In the genomic region with DNA sequence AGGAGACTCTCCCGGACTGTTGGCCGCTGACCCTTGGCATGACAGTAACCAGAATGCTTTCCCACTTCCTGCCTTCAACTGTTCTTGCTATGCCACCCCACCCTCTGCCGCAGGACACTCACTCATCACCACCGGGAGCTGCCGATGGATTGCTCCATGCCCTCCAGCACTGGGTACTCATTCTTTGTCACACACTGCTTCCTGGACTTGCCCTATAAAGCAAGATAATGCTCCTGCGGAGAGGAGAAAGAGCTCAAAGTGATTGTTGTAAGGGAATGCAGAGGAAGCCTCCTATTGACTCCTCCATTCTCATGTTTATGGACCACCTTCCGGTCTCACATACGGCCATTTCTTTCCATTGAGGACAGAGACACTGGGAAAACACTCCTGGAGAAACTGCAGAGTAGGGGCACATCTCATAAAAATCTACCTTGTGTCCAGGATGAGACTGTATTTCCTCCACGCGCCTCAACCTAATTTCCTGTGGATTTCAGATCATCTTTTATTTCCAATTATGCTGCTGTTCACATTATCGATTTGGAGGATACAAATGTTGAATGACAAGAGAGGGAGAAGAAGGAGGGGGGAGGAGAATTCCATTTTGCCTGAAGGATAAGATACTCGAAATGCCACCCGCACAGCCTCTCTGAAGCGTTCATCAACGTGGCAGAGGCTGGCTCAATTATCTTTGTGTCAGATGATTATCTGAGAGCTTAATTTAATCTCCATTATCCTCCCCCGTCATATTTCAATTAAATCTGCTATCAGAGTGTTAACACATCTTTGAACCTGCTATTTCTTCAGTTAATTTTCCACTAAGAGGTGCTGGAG, we compare ENCODE assay signal across 11 cellular contexts.
A peak's percentile ranks its signal among the peaks of the same experiment; 100 is the strongest.
DNase-seq lines count a peak whose midpoint lies in the region; ATAC-seq, FAIRE-seq and TF ChIP-seq lines count a peak whose summit lies in the region.
"Had no signal": no experiment of that assay in that cellular context is flagged by ENCODE, and none has a peak within 500 bp of the region (broad histone marks: within the 10 kb centered on the region; RNA-seq: fewer than 3 reads in every experiment).

No MANE protein-coding gene starts in this region.

- 37% methylated on average over 12 of the region's 16 CpGs for WGBS in mesenchymal stem cell

- CTCF ChIA-PET in activated CD4-positive, alpha-beta memory T cell treated with anti-CD3 and anti-CD28 coated beads for 36 hours (lab: Charles Lee): no interaction called here

- H3K4me3 Mint-ChIP-seq in activated CD4-positive, alpha-beta memory T cell treated with anti-CD3 and anti-CD28 coated beads for 36 hours: no peak overlapping the region

- H4K91ac ChIP-seq in mesenchymal stem cell (ENCODE audit: low read length): no peak overlapping the region

- H3K4me2 ChIP-seq in BLaER1 (peak overlapping the region; percentile 19; the same call in 1 of the 2 replicates), mesenchymal stem cell (ENCODE audit: low read length, poor library complexity, severe bottlenecking) (no peak overlapping the region)
- H3K4me2 ChIP-seq: KMS-11 had no signal

- intact Hi-C loops in activated CD4-positive, alpha-beta memory T cell treated with anti-CD3 and anti-CD28 coated beads for 36 hours (cut with micrococcal nuclease): no loop called here

- H2BK120ac ChIP-seq in mesenchymal stem cell (ENCODE audit: low read depth, low read length): no peak overlapping the region

- H3K27ac ChIP-seq in BLaER1: no peak overlapping the region
- H3K27ac ChIP-seq in HUES48 (ENCODE audit: low read depth, low read length): peak overlapping the region; percentile 85
- H3K27ac ChIP-seq in mesenchymal stem cell (ENCODE audit: low read length, poor library complexity, severe bottlenecking): no peak overlapping the region
- H3K27ac ChIP-seq: ascending aorta, KMS-11 had no signal

- no peaks in the 10 kb centered on the region for H3K27me3 ChIP-seq in BLaER1
- H3K27me3 ChIP-seq in HUES48 (ENCODE audit: control insufficient read depth, insufficient read depth, low read length): peaks cover 65% of the 10 kb centered on the region
- H3K27me3 ChIP-seq in bronchial epithelial cell (ENCODE audit: control insufficient read depth, insufficient read depth, low read length): no peaks in the 10 kb centered on the region
- peaks cover 0 to 7% of the 10 kb centered on the region in 2 experiments for H3K27me3 ChIP-seq in mesenchymal stem cell (ENCODE audit: control insufficient read depth in 1 of 2, insufficient read depth in 1 of 2, low read length in 2 of 2)
- H3K27me3 ChIP-seq: ascending aorta had no signal

- no peak overlapping the region for H4K8ac ChIP-seq in mesenchymal stem cell (ENCODE audit: low read length)

- H2BK15ac ChIP-seq in mesenchymal stem cell (ENCODE audit: low read depth, poor library complexity, severe bottlenecking): no peak overlapping the region

- no peak for ATAC-seq in HG03460 (IDR thresholded peaks at IDR 0.05; ENCODE audit: unreplicated experiment)

- H3K36me3 Mint-ChIP-seq in activated CD4-positive, alpha-beta memory T cell treated with anti-CD3 and anti-CD28 coated beads for 36 hours: no peaks in the 10 kb centered on the region

- H3K18ac ChIP-seq in mesenchymal stem cell (ENCODE audit: low read depth in 1 of 2, low read length in 2 of 2): no peak overlapping the region

- H3K9me3 ChIP-seq in BLaER1: no peaks in the 10 kb centered on the region
- no peaks in the 10 kb centered on the region for H3K9me3 ChIP-seq in HUES48 (ENCODE audit: control insufficient read depth, insufficient read depth, low read length)
- H3K9me3 ChIP-seq in mesenchymal stem cell (ENCODE audit: control insufficient read depth, low read length): no peaks in the 10 kb centered on the region
- H3K9me3 ChIP-seq: ascending aorta had no signal

- peaks cover 8% of the 10 kb centered on the region; the same call in 1 of the 2 replicates for H3K4me1 ChIP-seq in BLaER1
- peaks cover 17% of the 10 kb centered on the region for H3K4me1 ChIP-seq in HUES48 (ENCODE audit: control insufficient read depth, insufficient read depth, low read length)
- H3K4me1 ChIP-seq in mesenchymal stem cell (ENCODE audit: control insufficient read depth, insufficient read depth, low read depth, low read length): peaks cover 3% of the 10 kb centered on the region
- H3K4me1 ChIP-seq: ascending aorta had no signal

- peak overlapping the region in 1 of 2 experiments; percentile 25 for H2BK12ac ChIP-seq in mesenchymal stem cell (ENCODE audit: low read length in 2 of 2)

- H2AFZ ChIP-seq in mesenchymal stem cell (ENCODE audit: low read depth, low read length): peak overlapping the region; percentile 42

- peak overlapping the region in 1 of 2 experiments; percentile 38 for H3K14ac ChIP-seq in mesenchymal stem cell (ENCODE audit: low read length in 2 of 2)

- peak; percentile 81 for DNase-seq in bronchial epithelial cell (ENCODE audit: low read depth)
- peak; percentile 36 for DNase-seq in mesenchymal stem cell
- DNase-seq in activated CD4-positive, alpha-beta memory T cell treated with anti-CD3 and anti-CD28 coated beads for 36 hours: no peak
- no peak for DNase-seq in stimulated activated CD4-positive, alpha-beta T cell treated with anti-CD3 and anti-CD28 coated beads, Interleukin-2, amount 100 ng/mL, for 24 hours
- no peak for DNase-seq in activated CD4-positive, alpha-beta T cell treated with anti-CD3 and anti-CD28 coated beads, Interleukin-2, amount 50 U/mL, for 48 hours
- DNase-seq: RPMI8226 had no signal

- no peaks in the 10 kb centered on the region for H4K20me1 ChIP-seq in BLaER1

- no peaks in the 10 kb centered on the region for H3K79me1 ChIP-seq in mesenchymal stem cell (replicated peaks; ENCODE audit: low read length, poor library complexity, severe bottlenecking)

- peak; percentile 97 for FAIRE-seq in bronchial epithelial cell (lab: Jason Lieb, UNC)

- no peak overlapping the region for H2AK5ac ChIP-seq in mesenchymal stem cell (ENCODE audit: low read length, severe bottlenecking)

- H3K27ac Mint-ChIP-seq in activated CD4-positive, alpha-beta memory T cell treated with anti-CD3 and anti-CD28 coated beads for 36 hours: no peak overlapping the region

- H3K36me3 ChIP-seq in BLaER1: no peaks in the 10 kb centered on the region
- H3K36me3 ChIP-seq in HUES48 (ENCODE audit: control insufficient read depth, insufficient read depth, low read length): no peaks in the 10 kb centered on the region
- H3K36me3 ChIP-seq in bronchial epithelial cell (ENCODE audit: control insufficient read depth, insufficient read depth, low read length): no peaks in the 10 kb centered on the region
- no peaks in the 10 kb centered on the region for H3K36me3 ChIP-seq in mesenchymal stem cell (ENCODE audit: control insufficient read depth in 1 of 2, insufficient read depth in 2 of 2, low read depth in 1 of 2, low read length in 2 of 2)
- H3K36me3 ChIP-seq: ascending aorta had no signal

- POLR2A ChIA-PET in activated CD4-positive, alpha-beta memory T cell treated with anti-CD3 and anti-CD28 coated beads for 36 hours (lab: Charles Lee): no interaction called here

- no peak overlapping the region for H3K4ac ChIP-seq in mesenchymal stem cell (ENCODE audit: low read depth in 1 of 2, low read length in 2 of 2)

- TF ChIP-seq CTCF in bronchial epithelial cell (IDR thresholded peaks at IDR 0.05; ENCODE audit: insufficient read depth, low read length, severe bottlenecking): no peak

- H3K9ac ChIP-seq in BLaER1 (no peak overlapping the region), HUES48 (ENCODE audit: low read depth, low read length) (peak overlapping the region; percentile 30), mesenchymal stem cell (ENCODE audit: low read length) (peak overlapping the region; percentile 1)
- H3K9ac ChIP-seq: KMS-11 had no signal

- no peak overlapping the region for H3K23ac ChIP-seq in mesenchymal stem cell (ENCODE audit: low read length in 2 of 2)

- no peaks in the 10 kb centered on the region for H3K4me1 Mint-ChIP-seq in activated CD4-positive, alpha-beta memory T cell treated with anti-CD3 and anti-CD28 coated beads for 36 hours (ENCODE audit: low read depth)

- peaks cover 19% of the 10 kb centered on the region for H3K9me3 Mint-ChIP-seq in activated CD4-positive, alpha-beta memory T cell treated with anti-CD3 and anti-CD28 coated beads for 36 hours

- no peaks in the 10 kb centered on the region for H3K27me3 Mint-ChIP-seq in activated CD4-positive, alpha-beta memory T cell treated with anti-CD3 and anti-CD28 coated beads for 36 hours

- no peak overlapping the region for H2BK5ac ChIP-seq in mesenchymal stem cell (ENCODE audit: low read depth, low read length, poor library complexity, severe bottlenecking)

- H3K4me3 ChIP-seq in BLaER1 (no peak overlapping the region), HUES48 (ENCODE audit: low read depth, low read length) (peak overlapping the region; percentile 50), bronchial epithelial cell (ENCODE audit: low read depth, low read length) (no peak overlapping the region), mesenchymal stem cell (ENCODE audit: insufficient read depth in 1 of 2, low read depth in 1 of 2, low read length in 2 of 2) (peak overlapping the region in 1 of 2 experiments; percentile 30)
- H3K4me3 ChIP-seq: ascending aorta had no signal

Comparison
In these comparisons a context has a peak if more than half of its experiments do, and no peak if none do; other contexts are left out.
1. DNase-seq: peak in bronchial epithelial cell (single experiment) and mesenchymal stem cell (single experiment); none in activated CD4-positive, alpha-beta memory T cell treated with anti-CD3 and anti-CD28 coated beads for 36 hours (single experiment), stimulated activated CD4-positive, alpha-beta T cell treated with anti-CD3 and anti-CD28 coated beads, Interleukin-2, amount 100 ng/mL, for 24 hours (0 of 2) and activated CD4-positive, alpha-beta T cell treated with anti-CD3 and anti-CD28 coated beads, Interleukin-2, amount 50 U/mL, for 48 hours (0 of 2).